ENCODE assay signal across 2 cellular contexts in the genomic region with DNA sequence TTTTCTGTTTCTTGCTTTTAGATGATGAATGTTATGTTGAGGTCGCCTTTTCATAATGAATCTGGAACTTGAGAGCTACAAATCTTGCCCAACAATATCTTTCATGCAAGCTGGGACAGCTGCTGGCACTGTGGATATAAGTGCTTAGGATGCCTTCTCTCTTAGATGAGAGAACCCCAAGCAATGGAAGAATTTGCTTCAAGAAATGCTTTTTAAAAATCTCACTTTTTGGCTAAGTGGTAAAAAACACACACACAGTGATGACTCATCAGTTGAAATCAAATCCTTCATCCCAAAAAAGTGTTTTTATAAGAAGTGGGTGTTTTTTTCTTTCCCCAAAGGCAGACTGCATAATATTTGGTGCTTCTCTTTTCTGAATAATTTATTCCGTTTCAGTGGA.
TF ChIP-seq lines count a peak whose summit lies in the region.

No MANE protein-coding gene starts in this region.

TF ChIP-seq in IMR-90, 13 proteins besides CTCF, POLR2A, EP300 and RAD21:
- TF ChIP-seq FOS (IDR thresholded peaks at IDR 0.05; ENCODE audit: low read depth, low read length): peak; percentile 96
- TF ChIP-seq, protein P1, sequence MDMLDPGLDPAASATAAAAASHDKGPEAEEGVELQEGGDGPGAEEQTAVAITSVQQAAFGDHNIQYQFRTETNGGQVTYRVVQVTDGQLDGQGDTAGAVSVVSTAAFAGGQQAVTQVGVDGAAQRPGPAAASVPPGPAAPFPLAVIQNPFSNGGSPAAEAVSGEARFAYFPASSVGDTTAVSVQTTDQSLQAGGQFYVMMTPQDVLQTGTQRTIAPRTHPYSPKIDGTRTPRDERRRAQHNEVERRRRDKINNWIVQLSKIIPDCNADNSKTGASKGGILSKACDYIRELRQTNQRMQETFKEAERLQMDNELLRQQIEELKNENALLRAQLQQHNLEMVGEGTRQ (IDR thresholded peaks at IDR 0.05; ENCODE audit: low read depth, low read length): no peak
- TF ChIP-seq SMC3 (IDR thresholded peaks at IDR 0.05; ENCODE audit: low read depth, low read length): no peak
- peak; percentile 31; the same call in 1 of the 2 replicates for TF ChIP-seq MAFK (IDR thresholded peaks at IDR 0.05; ENCODE audit: low read depth, low read length)
- peak; percentile 44; the same call in 1 of the 2 replicates for TF ChIP-seq BHLHE40 (IDR thresholded peaks at IDR 0.05; ENCODE audit: low read depth, low read length)

TF ChIP-seq in endothelial cell of umbilical vein, 7 proteins besides CTCF, POLR2A, EP300 and RAD21:
- TF ChIP-seq GATA2 (IDR thresholded peaks at IDR 0.05; ENCODE audit: insufficient read depth, insufficient read length, low read depth, low read length): no peak
- TF ChIP-seq EZH2 (IDR thresholded peaks at IDR 0.05; ENCODE audit: borderline replicate concordance, low read depth, low read length, severe bottlenecking): no peak
- peak; percentile 21 for TF ChIP-seq FOS (IDR thresholded peaks at IDR 0.05; ENCODE audit: borderline replicate concordance, insufficient read depth, low read length)
- no peak for TF ChIP-seq MYC (IDR thresholded peaks at IDR 0.05; ENCODE audit: low read depth, low read length)
- TF ChIP-seq, protein P2, sequence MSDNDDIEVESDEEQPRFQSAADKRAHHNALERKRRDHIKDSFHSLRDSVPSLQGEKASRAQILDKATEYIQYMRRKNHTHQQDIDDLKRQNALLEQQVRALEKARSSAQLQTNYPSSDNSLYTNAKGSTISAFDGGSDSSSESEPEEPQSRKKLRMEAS (IDR thresholded peaks at IDR 0.05; ENCODE audit: insufficient read depth, insufficient read length): no peak
- no peak for TF ChIP-seq POLR2AphosphoS5 (IDR thresholded peaks at IDR 0.05; ENCODE audit: insufficient read depth, low read depth, low read length)
- peak; percentile 24 for TF ChIP-seq JUN (IDR thresholded peaks at IDR 0.05; ENCODE audit: borderline replicate concordance, insufficient read depth, insufficient read length, low read depth)
